Comparison of ENCODE assay signal across 1 cellular context in the genomic region with DNA sequence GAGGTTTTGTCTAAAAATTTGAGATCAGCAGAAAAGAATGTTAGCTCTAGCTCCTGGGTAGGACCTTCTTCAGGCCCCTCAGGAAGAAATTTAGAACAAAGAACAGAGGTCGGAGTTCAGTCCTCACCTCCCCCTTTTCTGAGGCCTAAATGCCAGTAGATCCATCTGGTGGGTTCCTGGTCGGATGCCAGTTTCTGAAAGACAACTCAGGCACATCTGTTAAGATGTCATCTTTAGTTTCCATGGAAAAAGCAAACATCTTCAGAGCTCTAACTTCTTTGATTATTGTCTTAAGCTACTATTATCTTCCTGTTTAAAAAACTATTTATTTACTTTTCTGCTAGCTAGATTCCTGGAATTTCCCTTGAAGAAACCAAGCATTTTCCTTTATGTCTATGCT.
TF ChIP-seq lines count a peak whose summit lies in the region.

No MANE protein-coding gene starts in this region.

TF ChIP-seq in GM23338, 12 proteins besides CTCF, POLR2A, EP300 and RAD21 (continued from another document):
- TF ChIP-seq ZNF462 (CRISPR knock-in tag; IDR thresholded peaks at IDR 0.05) (no peak), EZH2phosphoT487 (IDR thresholded peaks at IDR 0.05; ENCODE audit: unreplicated experiment) (no peak), ZNF331 (CRISPR knock-in tag; IDR thresholded peaks at IDR 0.05; ENCODE audit: low read depth) (no peak), EZH2 (IDR thresholded peaks at IDR 0.05; ENCODE audit: low read depth, unreplicated experiment) (no peak), NANOG (IDR thresholded peaks at IDR 0.05; ENCODE audit: borderline replicate concordance) (no peak), STAT1 (IDR thresholded peaks at IDR 0.05; ENCODE audit: unreplicated experiment) (no peak), ZNF114 (CRISPR knock-in tag; IDR thresholded peaks at IDR 0.05) (no peak), JUNB (IDR thresholded peaks at IDR 0.05; ENCODE audit: unreplicated experiment) (no peak), REST (IDR thresholded peaks at IDR 0.05; ENCODE audit: unreplicated experiment) (no peak)
- TF ChIP-seq, protein P1, sequence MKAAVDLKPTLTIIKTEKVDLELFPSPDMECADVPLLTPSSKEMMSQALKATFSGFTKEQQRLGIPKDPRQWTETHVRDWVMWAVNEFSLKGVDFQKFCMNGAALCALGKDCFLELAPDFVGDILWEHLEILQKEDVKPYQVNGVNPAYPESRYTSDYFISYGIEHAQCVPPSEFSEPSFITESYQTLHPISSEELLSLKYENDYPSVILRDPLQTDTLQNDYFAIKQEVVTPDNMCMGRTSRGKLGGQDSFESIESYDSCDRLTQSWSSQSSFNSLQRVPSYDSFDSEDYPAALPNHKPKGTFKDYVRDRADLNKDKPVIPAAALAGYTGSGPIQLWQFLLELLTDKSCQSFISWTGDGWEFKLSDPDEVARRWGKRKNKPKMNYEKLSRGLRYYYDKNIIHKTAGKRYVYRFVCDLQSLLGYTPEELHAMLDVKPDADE (IDR thresholded peaks at IDR 0.05) = no peak
